Comparison of ENCODE assay signal across 1 cellular context in the genomic region with DNA sequence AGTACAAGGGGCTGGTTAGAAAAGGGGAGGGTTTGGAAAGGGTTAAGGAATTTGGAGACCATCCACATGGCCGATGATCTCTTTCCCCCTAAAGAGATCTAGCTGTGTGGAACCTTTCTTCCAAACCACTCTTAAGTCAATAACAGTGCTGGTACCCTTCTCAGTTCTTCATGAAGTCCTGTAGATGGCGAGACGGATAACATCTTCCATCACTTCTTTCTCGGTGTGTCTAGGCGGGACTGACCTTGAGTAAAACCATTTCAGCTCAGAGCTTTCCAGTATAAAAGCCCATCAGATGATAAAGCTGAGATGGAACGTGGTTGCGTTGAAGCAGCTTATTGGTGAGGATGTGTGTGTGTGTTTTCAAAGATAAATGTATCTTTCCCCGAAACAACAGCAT.
TF ChIP-seq lines count a peak whose summit lies in the region.

No MANE protein-coding gene starts in this region.

TF ChIP-seq in WTC11, 78 proteins besides CTCF, POLR2A, EP300 and RAD21 (continued from another document):
- TF ChIP-seq, protein P1, sequence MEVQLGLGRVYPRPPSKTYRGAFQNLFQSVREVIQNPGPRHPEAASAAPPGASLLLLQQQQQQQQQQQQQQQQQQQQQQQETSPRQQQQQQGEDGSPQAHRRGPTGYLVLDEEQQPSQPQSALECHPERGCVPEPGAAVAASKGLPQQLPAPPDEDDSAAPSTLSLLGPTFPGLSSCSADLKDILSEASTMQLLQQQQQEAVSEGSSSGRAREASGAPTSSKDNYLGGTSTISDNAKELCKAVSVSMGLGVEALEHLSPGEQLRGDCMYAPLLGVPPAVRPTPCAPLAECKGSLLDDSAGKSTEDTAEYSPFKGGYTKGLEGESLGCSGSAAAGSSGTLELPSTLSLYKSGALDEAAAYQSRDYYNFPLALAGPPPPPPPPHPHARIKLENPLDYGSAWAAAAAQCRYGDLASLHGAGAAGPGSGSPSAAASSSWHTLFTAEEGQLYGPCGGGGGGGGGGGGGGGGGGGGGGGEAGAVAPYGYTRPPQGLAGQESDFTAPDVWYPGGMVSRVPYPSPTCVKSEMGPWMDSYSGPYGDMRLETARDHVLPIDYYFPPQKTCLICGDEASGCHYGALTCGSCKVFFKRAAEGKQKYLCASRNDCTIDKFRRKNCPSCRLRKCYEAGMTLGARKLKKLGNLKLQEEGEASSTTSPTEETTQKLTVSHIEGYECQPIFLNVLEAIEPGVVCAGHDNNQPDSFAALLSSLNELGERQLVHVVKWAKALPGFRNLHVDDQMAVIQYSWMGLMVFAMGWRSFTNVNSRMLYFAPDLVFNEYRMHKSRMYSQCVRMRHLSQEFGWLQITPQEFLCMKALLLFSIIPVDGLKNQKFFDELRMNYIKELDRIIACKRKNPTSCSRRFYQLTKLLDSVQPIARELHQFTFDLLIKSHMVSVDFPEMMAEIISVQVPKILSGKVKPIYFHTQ (CRISPR knock-in tag; IDR thresholded peaks at IDR 0.05) = no peak
- TF ChIP-seq, protein P2, sequence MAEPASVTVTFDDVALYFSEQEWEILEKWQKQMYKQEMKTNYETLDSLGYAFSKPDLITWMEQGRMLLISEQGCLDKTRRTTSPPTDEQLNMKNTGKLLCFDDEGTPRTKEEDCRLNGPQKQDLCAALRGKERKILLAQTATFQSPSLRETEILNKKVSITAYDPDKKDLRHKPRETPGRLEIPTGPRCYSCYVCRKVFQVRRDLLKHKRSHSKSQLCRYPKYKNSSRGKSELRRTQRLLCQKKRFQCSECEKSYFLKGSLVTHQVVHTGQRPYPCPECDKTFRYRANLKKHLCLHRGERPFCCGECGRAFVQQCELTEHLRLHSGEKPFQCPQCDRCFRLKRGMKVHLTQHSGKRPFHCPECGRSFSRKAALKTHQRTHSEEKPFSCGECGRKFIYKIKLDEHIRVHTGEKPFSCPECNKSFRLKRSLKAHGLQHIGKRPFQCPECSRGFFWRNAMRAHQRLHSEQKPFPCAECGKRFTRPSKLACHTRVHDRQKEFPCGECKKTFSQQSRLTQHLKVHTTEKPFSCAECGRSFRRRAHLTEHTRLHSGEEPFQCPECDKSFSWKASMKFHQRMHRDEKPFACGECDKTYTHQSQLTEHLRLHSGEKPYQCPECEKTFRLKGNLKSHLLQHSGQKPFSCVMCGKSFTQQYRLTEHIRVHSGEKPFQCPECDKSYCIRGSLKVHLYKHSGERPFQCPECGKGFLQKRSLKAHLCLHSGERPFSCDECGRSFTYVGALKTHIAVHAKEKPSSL (CRISPR knock-in tag; conservative IDR thresholded peaks at IDR 0.05) = no peak
- TF ChIP-seq SP1 (CRISPR knock-in tag; conservative IDR thresholded peaks at IDR 0.05) = no peak
- TF ChIP-seq SMAD4 (CRISPR knock-in tag; IDR thresholded peaks at IDR 0.05) = no peak
- no peak for TF ChIP-seq GRHL2 (CRISPR knock-in tag; IDR thresholded peaks at IDR 0.05; ENCODE audit: insufficient replicate concordance, severe bottlenecking)
- no peak for TF ChIP-seq ZNF416 (CRISPR knock-in tag; IDR thresholded peaks at IDR 0.05)
- TF ChIP-seq FOXJ3 (CRISPR knock-in tag; IDR thresholded peaks at IDR 0.05; ENCODE audit: borderline replicate concordance) = no peak
- TF ChIP-seq EMX1 (CRISPR knock-in tag; IDR thresholded peaks at IDR 0.05) = no peak
- TF ChIP-seq MAX (CRISPR knock-in tag; IDR thresholded peaks at IDR 0.05) = no peak
- no peak for TF ChIP-seq E2F1 (CRISPR knock-in tag; IDR thresholded peaks at IDR 0.05)
- TF ChIP-seq ESRRA (CRISPR knock-in tag; IDR thresholded peaks at IDR 0.05; ENCODE audit: borderline replicate concordance) = no peak
